14 cellular contexts compared by ENCODE assay signal in genomic region chr9:4574657-4575243, GRCh38.
A peak's percentile ranks its signal among the peaks of the same experiment; 100 is the strongest.
DNase-seq lines count a peak whose midpoint lies in the region; ATAC-seq and TF ChIP-seq lines count a peak whose summit lies in the region.
"Had no signal": no experiment of that assay in that cellular context is flagged by ENCODE, and none has a peak within 500 bp of the region (broad histone marks: within the 10 kb centered on the region; RNA-seq: fewer than 3 reads in every experiment).

No MANE protein-coding gene starts in this region.

- no peaks in the 10 kb centered on the region for H3K9me3 Mint-ChIP-seq in activated naive CD4-positive, alpha-beta T cell treated with anti-CD3 and anti-CD28 coated beads, Interleukin-2, amount 50 U/mL, for 72 hours
- H3K9me3 Mint-ChIP-seq: stimulated activated naive B cell treated with anti-CD40 and anti-IgM and Interleukin-4, amounts not matched to agents 10 μg/mL and 1 μg/mL and 100 μg/mL, for 72 hours had no signal

- no peak for TF ChIP-seq POLR2A in prostate gland (IDR thresholded peaks at IDR 0.05)

- ATAC-seq in activated naive CD4-positive, alpha-beta T cell treated with anti-CD3 and anti-CD28 coated beads, Interleukin-2, amount 50 U/mL, for 72 hours, result peak; percentile 24 to 95
- peak; percentile 85 for ATAC-seq in GM21526 (IDR thresholded peaks at IDR 0.05; ENCODE audit: low FRiP score, unreplicated experiment)
- peak; percentile 68 for ATAC-seq in HG03558 (IDR thresholded peaks at IDR 0.05; ENCODE audit: extremely low read depth, unreplicated experiment)
- ATAC-seq: K562; lower lobe of right lung; stimulated activated naive B cell treated with anti-CD40 and anti-IgM and Interleukin-4, amounts not matched to agents 10 μg/mL and 1 μg/mL and 100 μg/mL, for 72 hours had no signal

- no peaks in the 10 kb centered on the region for H3K9me2 ChIP-seq in hepatocyte (replicated peaks; ENCODE audit: insufficient read depth)

- H3K9me3 ChIP-seq in prostate gland (no peaks in the 10 kb centered on the region), hepatocyte (ENCODE audit: low read depth) (no peaks in the 10 kb centered on the region)
- H3K9me3 ChIP-seq: lower lobe of right lung had no signal

- no peaks in the 10 kb centered on the region for H3K27me3 ChIP-seq in prostate gland (replicated peaks; ENCODE audit: insufficient read depth)
- no peaks in the 10 kb centered on the region for H3K27me3 ChIP-seq in hepatocyte

- H3K4me1 ChIP-seq in prostate gland (replicated peaks) (no peaks in the 10 kb centered on the region), hepatocyte (ENCODE audit: insufficient read depth) (no peaks in the 10 kb centered on the region)
- H3K4me1 ChIP-seq: lower lobe of right lung had no signal

- intact Hi-C loops in prostate gland (cut with DNase I), result no loop called here

- H3K4me3 ChIP-seq in prostate gland (no peak overlapping the region), hepatocyte (no peak overlapping the region)
- H3K4me3 ChIP-seq: K562, lower lobe of right lung had no signal

- no peak overlapping the region for H2AFZ ChIP-seq in hepatocyte

- H3K36me3 ChIP-seq in prostate gland (no peaks in the 10 kb centered on the region), hepatocyte (replicated peaks; ENCODE audit: insufficient read depth, low read depth) (no peaks in the 10 kb centered on the region)

- no peak overlapping the region for H3K4me2 ChIP-seq in hepatocyte

- no peaks in the 10 kb centered on the region for H3K79me2 ChIP-seq in hepatocyte

- H3K27ac Mint-ChIP-seq in activated naive CD4-positive, alpha-beta T cell treated with anti-CD3 and anti-CD28 coated beads, Interleukin-2, amount 50 U/mL, for 72 hours, result peak overlapping the region in 1 of 2 donors; percentile 62
- H3K27ac Mint-ChIP-seq: stimulated activated naive B cell treated with anti-CD40 and anti-IgM and Interleukin-4, amounts not matched to agents 10 μg/mL and 1 μg/mL and 100 μg/mL, for 72 hours had no signal

- TF ChIP-seq CTCF in prostate gland (IDR thresholded peaks at IDR 0.05) (no peak), hepatocyte (IDR thresholded peaks at IDR 0.05; ENCODE audit: poor library complexity) (no peak)

- peak overlapping the region; percentile 0 to 49 for H3K27ac ChIP-seq in prostate gland
- no peak overlapping the region for H3K27ac ChIP-seq in hepatocyte
- H3K27ac ChIP-seq: lower lobe of right lung had no signal

- DNase-seq in activated naive CD4-positive, alpha-beta T cell treated with anti-CD3 and anti-CD28 coated beads, Interleukin-2, amount 50 U/mL, for 72 hours (ENCODE audit: low spot score in 2 of 2), result peak in 1 of 2 donors; percentile 13
- DNase-seq in activated naive CD4-positive, alpha-beta T cell (lab: John Stamatoyannopoulos, UW), result no peak
- DNase-seq in prostate gland (ENCODE audit: low spot score) (no peak), cortex of kidney (lab: John Stamatoyannopoulos, UW) (no peak), kidney tubule cell (ENCODE audit: low spot score) (no peak), hepatocyte (ENCODE audit: low spot score) (no peak)
- DNase-seq: activated CD4-positive, alpha-beta T cell treated with anti-CD3 and anti-CD28 coated beads for 1 hour; hippocampal formation; lower lobe of right lung; nucleus accumbens; stimulated activated naive B cell treated with anti-CD40 and anti-IgM and Interleukin-4, amounts not matched to agents 10 μg/mL and 1 μg/mL and 100 μg/mL, for 72 hours had no signal

- no peaks in the 10 kb centered on the region for H4K20me1 ChIP-seq in hepatocyte (ENCODE audit: insufficient read depth, poor library complexity, severe bottlenecking)

- WGBS in prostate gland, result 91% methylated on average over 7 of the region's 7 CpGs
- 92% methylated on average over 7 of the region's 7 CpGs for WGBS in hepatocyte (ENCODE audit: low lambda C conversion rate, missing lambda C conversion rate)

- H3K36me3 Mint-ChIP-seq in activated naive CD4-positive, alpha-beta T cell treated with anti-CD3 and anti-CD28 coated beads, Interleukin-2, amount 50 U/mL, for 72 hours, result no peaks in the 10 kb centered on the region
- H3K36me3 Mint-ChIP-seq: stimulated activated naive B cell treated with anti-CD40 and anti-IgM and Interleukin-4, amounts not matched to agents 10 μg/mL and 1 μg/mL and 100 μg/mL, for 72 hours had no signal
